Comparison of ENCODE assay signal across 20 cellular contexts in the genomic region with DNA sequence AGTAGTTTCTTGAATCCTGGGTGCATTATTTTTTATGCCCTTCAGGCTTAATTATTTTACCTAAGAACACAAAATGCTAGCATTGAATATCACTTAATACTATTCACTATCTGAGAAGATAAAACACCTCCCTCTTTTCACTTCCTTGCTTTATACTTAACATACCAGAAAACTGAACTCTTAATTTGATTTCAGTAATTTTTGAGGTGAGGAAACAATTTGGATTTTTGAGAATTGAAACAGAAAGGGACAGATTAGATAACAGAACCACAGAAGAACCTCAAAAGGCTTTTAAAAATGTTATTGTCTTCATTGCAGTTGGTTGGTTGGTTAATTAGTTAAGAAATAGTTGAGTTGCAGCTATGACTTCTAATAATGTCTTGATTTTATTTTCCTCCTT.
A peak's percentile ranks its signal among the peaks of the same experiment; 100 is the strongest.
DNase-seq lines count a peak whose midpoint lies in the region; ATAC-seq, FAIRE-seq and TF ChIP-seq lines count a peak whose summit lies in the region.
"Had no signal": no experiment of that assay in that cellular context is flagged by ENCODE, and none has a peak within 500 bp of the region (broad histone marks: within the 10 kb centered on the region; RNA-seq: fewer than 3 reads in every experiment).

No MANE protein-coding gene starts in this region.

- no peaks in the 10 kb centered on the region for H3K79me2 ChIP-seq in astrocyte (ENCODE audit: insufficient read depth, low read length)

- no peak overlapping the region for H3K9ac ChIP-seq in astrocyte (ENCODE audit: low read length)
- H3K9ac ChIP-seq: BLaER1 had no signal

- no peaks in the 10 kb centered on the region for H3K4me1 Mint-ChIP-seq in astrocyte (ENCODE audit: low read depth, unreplicated experiment)
- H3K4me1 Mint-ChIP-seq: central memory CD8-positive, alpha-beta T cell had no signal

- H3K27me3 Mint-ChIP-seq in astrocyte (ENCODE audit: low read depth, unreplicated experiment): no peaks in the 10 kb centered on the region
- H3K27me3 Mint-ChIP-seq: central memory CD8-positive, alpha-beta T cell; natural killer cell treated with Interleukin-12 subunit alpha and Interleukin-12 subunit beta and Interleukin-15 and Interleukin-18, amount 100 ng/mL, for 72 hours had no signal

- H3K27me3 ChIP-seq in astrocyte (ENCODE audit: insufficient read depth, low read length): no peaks in the 10 kb centered on the region
- no peaks in the 10 kb centered on the region for H3K27me3 ChIP-seq in heart right ventricle
- H3K27me3 ChIP-seq: BLaER1, sigmoid colon had no signal

- H4K20me1 ChIP-seq in astrocyte (ENCODE audit: insufficient read depth, low read length): no peaks in the 10 kb centered on the region
- H4K20me1 ChIP-seq: BLaER1 had no signal

- H3K36me3 ChIP-seq in astrocyte (ENCODE audit: insufficient read depth, low read length): no peaks in the 10 kb centered on the region
- H3K36me3 ChIP-seq in heart right ventricle: peaks cover 0 to 1% (median 0%) of the 10 kb centered on the region in 9 donors
- H3K36me3 ChIP-seq: BLaER1, sigmoid colon had no signal

- ATAC-seq in GM19043 (IDR thresholded peaks at IDR 0.05; ENCODE audit: low read depth, unreplicated experiment): peak; percentile 51
- peak; percentile 65 for ATAC-seq in GM21737 (IDR thresholded peaks at IDR 0.05; ENCODE audit: unreplicated experiment)
- ATAC-seq in HG03139 (IDR thresholded peaks at IDR 0.05; ENCODE audit: unreplicated experiment): peak; percentile 59
- no peak for ATAC-seq in heart right ventricle
- ATAC-seq in left colon: no peak
- ATAC-seq: left lobe of liver; natural killer cell treated with Interleukin-12 subunit alpha and Interleukin-12 subunit beta and Interleukin-15 and Interleukin-18, amount 100 ng/mL, for 72 hours had no signal

- H3K9me3 ChIP-seq in astrocyte (ENCODE audit: insufficient read depth, low read depth, low read length) (no peaks in the 10 kb centered on the region), heart right ventricle (no peaks in the 10 kb centered on the region)
- H3K9me3 ChIP-seq: BLaER1, sigmoid colon had no signal

- no peak for TF ChIP-seq CTCF in astrocyte (IDR thresholded peaks at IDR 0.05; ENCODE audit: insufficient read depth, low read depth, low read length)
- no peak for TF ChIP-seq CTCF in heart right ventricle (IDR thresholded peaks at IDR 0.05)
- TF ChIP-seq CTCF in lower leg skin (IDR thresholded peaks at IDR 0.05): no peak

- no peak for FAIRE-seq in astrocyte (lab: Jason Lieb, UNC)

- H2AFZ ChIP-seq in astrocyte (ENCODE audit: low read depth, low read length): no peak overlapping the region

- intact Hi-C loops in heart right ventricle (cut with DNase I): no loop called here
- intact Hi-C loops in left colon (cut with DNase I, micrococcal nuclease): no loop called here
- intact Hi-C loops in lower leg skin (cut with DNase I; ENCODE audit: low total_unique reads): no loop called here

- no peaks in the 10 kb centered on the region for H3K9me3 Mint-ChIP-seq in astrocyte (ENCODE audit: unreplicated experiment)
- H3K9me3 Mint-ChIP-seq: activated naive CD4-positive, alpha-beta T cell treated with anti-CD3 and anti-CD28 coated beads for 36 hours; central memory CD8-positive, alpha-beta T cell; HFFc6; natural killer cell treated with Interleukin-12 subunit alpha and Interleukin-12 subunit beta and Interleukin-15 and Interleukin-18, amount 100 ng/mL, for 72 hours had no signal

- no peak overlapping the region for H3K4me2 ChIP-seq in astrocyte (ENCODE audit: low read length)
- H3K4me2 ChIP-seq: BLaER1 had no signal

- H3K4me1 ChIP-seq in astrocyte (ENCODE audit: insufficient read depth, low read length) (no peaks in the 10 kb centered on the region), heart right ventricle (no peaks in the 10 kb centered on the region)
- H3K4me1 ChIP-seq: BLaER1, sigmoid colon had no signal

- H3K27ac ChIP-seq in astrocyte (ENCODE audit: low read depth, low read length) (no peak overlapping the region), heart right ventricle (no peak overlapping the region)
- H3K27ac ChIP-seq: BLaER1, sigmoid colon had no signal

- H3K36me3 Mint-ChIP-seq in astrocyte (ENCODE audit: low read depth, unreplicated experiment): no peaks in the 10 kb centered on the region

- H3K27ac Mint-ChIP-seq in astrocyte (ENCODE audit: unreplicated experiment): no peak overlapping the region
- H3K27ac Mint-ChIP-seq: activated naive CD4-positive, alpha-beta T cell treated with anti-CD3 and anti-CD28 coated beads for 36 hours; HFFc6 had no signal

- DNase-seq in astrocyte (ENCODE audit: low read depth) (peak; percentile 14), heart right ventricle (no peak), left colon (no peak), lower leg skin (ENCODE audit: low spot score in 2 of 2) (no peak), HCEC 1CT (no peak)
- DNase-seq: activated naive CD4-positive, alpha-beta T cell treated with anti-CD3 and anti-CD28 coated beads for 36 hours; EL; glutamatergic neuron; HFFc6; NCI-H1436; NCI-H526 treated with DMSO at 0.1 percent for 48 hours; Right ventricle myocardium superior; sigmoid colon had no signal

- no peak for TF ChIP-seq POLR2A in lower leg skin (IDR thresholded peaks at IDR 0.05)

- H3K4me3 Mint-ChIP-seq in astrocyte (ENCODE audit: unreplicated experiment): no peak overlapping the region
- H3K4me3 Mint-ChIP-seq: activated naive CD4-positive, alpha-beta T cell treated with anti-CD3 and anti-CD28 coated beads for 36 hours; central memory CD8-positive, alpha-beta T cell; HFFc6; natural killer cell treated with Interleukin-12 subunit alpha and Interleukin-12 subunit beta and Interleukin-15 and Interleukin-18, amount 100 ng/mL, for 72 hours had no signal

- H3K4me3 ChIP-seq in astrocyte (ENCODE audit: insufficient read depth, low read depth, low read length) (no peak overlapping the region), heart right ventricle (no peak overlapping the region), lower leg skin (ENCODE audit: low read depth, poor library complexity, severe bottlenecking) (no peak overlapping the region)
- H3K4me3 ChIP-seq: BLaER1, sigmoid colon had no signal

Comparison
In these comparisons a context has a peak if more than half of its experiments do, and no peak if none do; other contexts are left out.
1. ATAC-seq: peak in GM19043 (single experiment), GM21737 (single experiment) and HG03139 (single experiment); none in heart right ventricle (0 of 8) and left colon (single experiment).